In the genomic region with DNA sequence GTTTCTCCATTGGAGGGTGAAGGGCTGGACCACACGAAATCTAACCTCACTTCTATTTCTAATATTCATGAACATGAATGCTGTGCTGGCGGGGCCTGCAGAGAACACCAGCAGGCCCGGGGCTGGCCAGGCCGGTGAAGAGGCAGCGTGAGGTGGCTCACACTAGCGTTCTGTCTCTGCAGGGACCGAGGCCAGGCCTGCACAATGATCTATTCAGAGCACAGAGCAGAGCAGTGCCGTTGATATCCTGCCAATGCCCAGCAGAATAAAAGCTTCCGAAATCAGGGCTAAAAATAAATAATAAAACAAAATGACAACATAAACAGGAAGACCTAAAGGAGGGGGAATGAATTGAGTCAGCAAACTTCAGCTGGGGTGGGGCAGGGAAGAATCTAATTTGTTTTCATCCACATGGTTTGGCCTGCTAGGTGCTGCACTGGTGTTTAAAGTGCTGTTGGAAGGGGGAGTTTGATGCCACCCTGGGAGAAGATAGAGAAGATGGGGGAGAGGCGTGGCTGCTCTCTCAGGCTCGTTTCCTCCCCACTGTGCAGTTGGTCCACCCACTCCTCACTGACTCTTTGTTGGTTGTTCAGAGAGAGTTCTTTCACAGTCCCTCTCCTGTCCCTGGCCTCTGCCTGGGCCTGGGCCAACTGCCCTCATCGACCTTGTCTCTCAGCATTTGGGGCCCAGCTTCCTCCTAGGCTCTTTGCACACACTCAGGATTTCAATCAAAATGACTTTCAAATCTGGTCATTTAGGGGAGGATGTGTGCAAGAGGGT, we compare ENCODE assay signal across 16 cellular contexts.
A peak's percentile ranks its signal among the peaks of the same experiment; 100 is the strongest.
DNase-seq lines count a peak whose midpoint lies in the region; ATAC-seq and TF ChIP-seq lines count a peak whose summit lies in the region.
"Had no signal": no experiment of that assay in that cellular context is flagged by ENCODE, and none has a peak within 500 bp of the region (broad histone marks: within the 10 kb centered on the region; RNA-seq: fewer than 3 reads in every experiment).

No MANE protein-coding gene starts in this region.

- DNase-seq in DMS153 (lab: John Stamatoyannopoulos, UW): peak; percentile 8
- DNase-seq in DMS153 treated with DMSO at 0.1 percent for 48 hours (lab: John Stamatoyannopoulos, UW; ENCODE audit: unreplicated experiment): no peak
- DNase-seq in esophagus muscularis mucosa (ENCODE audit: extremely low spot score): peak; percentile 66
- no peak for DNase-seq in stimulated activated naive CD4-positive, alpha-beta T cell treated with Interleukin-2 at 50 U/mL for 16 hours (lab: John Stamatoyannopoulos, UW)
- DNase-seq in NCI-H226: no peak
- DNase-seq: activated CD4-positive, alpha-beta T cell treated with anti-CD3 and anti-CD28 coated beads for 4 hours; activated T-cell treated with anti-CD3 and anti-CD28 coated beads, Interleukin-2, amount 50 U/mL, for 48 hours; CD8-positive, alpha-beta memory T cell; NCI-H146; stimulated activated CD4-positive, alpha-beta T cell treated with anti-CD3 and anti-CD28 coated beads, Interleukin-4, amount 100 ng/mL, for 24 hours; T-helper 2 cell had no signal

- 61% methylated on average over 12 of the region's 12 CpGs for WGBS in esophagus muscularis mucosa
- WGBS in mesodermal cell (ENCODE audit: insufficient coverage in 2 of 2), 2 experiments: 81 to 85% methylated on average over 5 to 7 of the region's 12 CpGs

- H3K36me3 ChIP-seq in esophagus muscularis mucosa (no peaks in the 10 kb centered on the region), mesodermal cell (ENCODE audit: control insufficient read depth, insufficient read depth, low read length) (no peaks in the 10 kb centered on the region)

- intact Hi-C loops in esophagus muscularis mucosa (cut with DNase I): loop anchor here (5.0 kb wide), 1 partner anchor 1330 kb away; no protein-coding TSS in a partner anchor

- no peaks in the 10 kb centered on the region for H3K27me3 ChIP-seq in esophagus muscularis mucosa

- TF ChIP-seq CTCF in esophagus muscularis mucosa (IDR thresholded peaks at IDR 0.05): no peak

- H3K4me1 ChIP-seq in esophagus muscularis mucosa (peaks cover 3 to 22% (median 15%) of the 10 kb centered on the region in 4 donors), mesodermal cell (ENCODE audit: control insufficient read depth, insufficient read depth, low read length, poor library complexity, severe bottlenecking) (peaks cover 16% of the 10 kb centered on the region)

- no peak for ATAC-seq in GM18520 (IDR thresholded peaks at IDR 0.05; ENCODE audit: unreplicated experiment)

- H3K27ac ChIP-seq in esophagus muscularis mucosa (replicated peaks in 1 of 4) (no peak overlapping the region), mesodermal cell (ENCODE audit: low read depth, low read length, severe bottlenecking) (peak overlapping the region; percentile 24), temporal lobe (ENCODE audit: low read depth, low read length) (peak overlapping the region; percentile 82)
- H3K27ac ChIP-seq: 22Rv1, RWPE1 had no signal

- no peak overlapping the region for H3K4me3 ChIP-seq in esophagus muscularis mucosa
- no peak overlapping the region for H3K4me3 ChIP-seq in mesodermal cell (ENCODE audit: extremely low read depth, insufficient read depth, low read length, poor library complexity, severe bottlenecking)

- H3K9me3 ChIP-seq in esophagus muscularis mucosa (no peaks in the 10 kb centered on the region), mesodermal cell (ENCODE audit: control insufficient read depth, low read length) (no peaks in the 10 kb centered on the region)

- no peak for TF ChIP-seq POLR2A in esophagus muscularis mucosa (IDR thresholded peaks at IDR 0.05; ENCODE audit: low read depth)

- no peak for TF ChIP-seq EP300 in esophagus muscularis mucosa (IDR thresholded peaks at IDR 0.05)

Comparison
In these comparisons a context has a peak if more than half of its experiments do, and no peak if none do; other contexts are left out.
1. DNase-seq: peak in DMS153 (single experiment) and esophagus muscularis mucosa (single experiment); none in DMS153 treated with DMSO at 0.1 percent for 48 hours (single experiment), stimulated activated naive CD4-positive, alpha-beta T cell treated with Interleukin-2 at 50 U/mL for 16 hours (single experiment) and NCI-H226 (single experiment).
2. H3K27ac ChIP-seq: peak in mesodermal cell (single experiment) and temporal lobe (single experiment); none in esophagus muscularis mucosa (0 of 4).